In genomic region chr18:51340332-51340731, GRCh38 we compare ENCODE assay signal across 20 cellular contexts.
DNase-seq lines count a peak whose midpoint lies in the region; ATAC-seq, FAIRE-seq and TF ChIP-seq lines count a peak whose summit lies in the region.
"Had no signal": no experiment of that assay in that cellular context is flagged by ENCODE, and none has a peak within 500 bp of the region (broad histone marks: within the 10 kb centered on the region; RNA-seq: fewer than 3 reads in every experiment).

No MANE protein-coding gene starts in this region.

- H3K9me3 ChIP-seq in spleen: peaks cover 0 to 10% (median 0%) of the 10 kb centered on the region in 8 donors
- H3K9me3 ChIP-seq in pancreas: no peaks in the 10 kb centered on the region

- TF ChIP-seq CTCF in foreskin keratinocyte (conservative IDR thresholded peaks at IDR 0.05): no peak
- TF ChIP-seq CTCF in spleen (IDR thresholded peaks at IDR 0.05 in 8 of 11, conservative IDR thresholded peaks at IDR 0.05 in 3 of 11): no peak
- no peak for TF ChIP-seq CTCF in pancreas (IDR thresholded peaks at IDR 0.05)

- peaks cover 4% of the 10 kb centered on the region for H3K4me1 Mint-ChIP-seq in activated naive CD8-positive, alpha-beta T cell treated with anti-CD3 and anti-CD28 coated beads, Interleukin-2, amount 50 U/mL, for 24 hours
- no peaks in the 10 kb centered on the region for H3K4me1 Mint-ChIP-seq in activated naive CD8-positive, alpha-beta T cell treated with anti-CD3 and anti-CD28 coated beads for 36 hours

- peak; percentile 9 for ATAC-seq in activated naive CD8-positive, alpha-beta T cell treated with anti-CD3 and anti-CD28 coated beads, Interleukin-2, amount 50 U/mL, for 24 hours
- ATAC-seq in foreskin keratinocyte (peak; percentile 27), GM18858 (IDR thresholded peaks at IDR 0.05; ENCODE audit: unreplicated experiment) (no peak), pancreas (no peak)
- ATAC-seq: HCT116, K562 had no signal

- H3K36me3 ChIP-seq in spleen (no peaks in the 10 kb centered on the region), pancreas (no peaks in the 10 kb centered on the region)

- whole genome bisulfite sequencing in spleen, 5 donors: 66 to 90% (median 72%) methylated on average over 1 of the region's 1 CpG
- 81 to 89% methylated on average over 1 of the region's 1 CpG for WGBS in pancreas, 2 donors

- no peak for TF ChIP-seq POLR2A in spleen (IDR thresholded peaks at IDR 0.05)

- H3K4me3 ChIP-seq in spleen (no peak overlapping the region), pancreas (no peak overlapping the region)
- H3K4me3 ChIP-seq: GM23248, K562 had no signal

- peaks cover 14% of the 10 kb centered on the region for H3K27me3 Mint-ChIP-seq in activated naive CD8-positive, alpha-beta T cell treated with anti-CD3 and anti-CD28 coated beads, Interleukin-2, amount 50 U/mL, for 24 hours
- H3K27me3 Mint-ChIP-seq in activated naive CD8-positive, alpha-beta T cell treated with anti-CD3 and anti-CD28 coated beads for 36 hours: peaks cover 23% of the 10 kb centered on the region

- FAIRE-seq in pancreas (lab: Jason Lieb, UNC): no peak
- FAIRE-seq: GM19239, K562 had no signal

- H3K27me3 ChIP-seq in foreskin keratinocyte: no peaks in the 10 kb centered on the region
- H3K27me3 ChIP-seq in spleen (replicated peaks in 1 of 7): peaks cover 0 to 7% (median 0%) of the 10 kb centered on the region in 7 donors
- H3K27me3 ChIP-seq in pancreas: no peaks in the 10 kb centered on the region

- H3K4me1 ChIP-seq in foreskin keratinocyte (peaks cover 22% of the 10 kb centered on the region), spleen (no peaks in the 10 kb centered on the region), pancreas (no peaks in the 10 kb centered on the region)

- no peaks in the 10 kb centered on the region for H3K9me3 Mint-ChIP-seq in activated naive CD8-positive, alpha-beta T cell treated with anti-CD3 and anti-CD28 coated beads, Interleukin-2, amount 50 U/mL, for 24 hours
- H3K9me3 Mint-ChIP-seq in activated naive CD8-positive, alpha-beta T cell treated with anti-CD3 and anti-CD28 coated beads for 36 hours: peaks cover 2% of the 10 kb centered on the region

- no peak overlapping the region for H3K4me3 Mint-ChIP-seq in activated naive CD8-positive, alpha-beta T cell treated with anti-CD3 and anti-CD28 coated beads, Interleukin-2, amount 50 U/mL, for 24 hours
- no peak overlapping the region for H3K4me3 Mint-ChIP-seq in activated naive CD8-positive, alpha-beta T cell treated with anti-CD3 and anti-CD28 coated beads for 36 hours

- no peaks in the 10 kb centered on the region for H3K36me3 Mint-ChIP-seq in activated naive CD8-positive, alpha-beta T cell treated with anti-CD3 and anti-CD28 coated beads, Interleukin-2, amount 50 U/mL, for 24 hours (ENCODE audit: low read depth)
- H3K36me3 Mint-ChIP-seq in activated naive CD8-positive, alpha-beta T cell treated with anti-CD3 and anti-CD28 coated beads for 36 hours: no peaks in the 10 kb centered on the region

- no peak for DNase-seq in activated naive CD8-positive, alpha-beta T cell treated with anti-CD3 and anti-CD28 coated beads, Interleukin-2, amount 50 U/mL, for 24 hours
- DNase-seq in activated naive CD8-positive, alpha-beta T cell treated with anti-CD3 and anti-CD28 coated beads for 36 hours: no peak
- DNase-seq in NOMO-1 treated with DMSO at 0.1 percent for 48 hours (lab: John Stamatoyannopoulos, UW; ENCODE audit: unreplicated experiment) (peak; percentile 1), foreskin keratinocyte (peak; percentile 37 to 56), spleen (no peak), pancreas (no peak), T-helper 2 cell (no peak)
- DNase-seq: C1 segment of cervical spinal cord, DMS153, GM23248, NCI-H1105, NCI-H187, NCI-H446 treated with DMSO at 0.1 percent for 48 hours, NCI-H748 treated with DMSO at 0.1 percent for 48 hours, SIG-M5 had no signal

- H3K27ac ChIP-seq in foreskin keratinocyte (no peak overlapping the region), spleen (no peak overlapping the region), pancreas (no peak overlapping the region)
- H3K27ac ChIP-seq: GM23248, HL-60 had no signal

- H3K27ac Mint-ChIP-seq in activated naive CD8-positive, alpha-beta T cell treated with anti-CD3 and anti-CD28 coated beads, Interleukin-2, amount 50 U/mL, for 24 hours: no peak overlapping the region
- H3K27ac Mint-ChIP-seq in activated naive CD8-positive, alpha-beta T cell treated with anti-CD3 and anti-CD28 coated beads for 36 hours: no peak overlapping the region

- intact Hi-C loops in spleen (cut with DNase I; ENCODE audit: low total_unique reads): no loop called here
- intact Hi-C loops in pancreas (cut with DNase I): no loop called here

Comparison
In these comparisons a context has a peak if more than half of its experiments do, and no peak if none do; other contexts are left out.
1. ATAC-seq: peak in activated naive CD8-positive, alpha-beta T cell treated with anti-CD3 and anti-CD28 coated beads, Interleukin-2, amount 50 U/mL, for 24 hours (single experiment) and foreskin keratinocyte (single experiment); none in GM18858 (single experiment) and pancreas (0 of 4).
2. DNase-seq: peak in NOMO-1 treated with DMSO at 0.1 percent for 48 hours (single experiment) and foreskin keratinocyte (2 of 2); none in activated naive CD8-positive, alpha-beta T cell treated with anti-CD3 and anti-CD28 coated beads, Interleukin-2, amount 50 U/mL, for 24 hours (single experiment), activated naive CD8-positive, alpha-beta T cell treated with anti-CD3 and anti-CD28 coated beads for 36 hours (single experiment), spleen (single experiment), pancreas (0 of 6) and T-helper 2 cell (0 of 5).